15 cellular contexts compared by ENCODE assay signal in genomic region chr9:126173929-126174328, GRCh38.
DNase-seq lines count a peak whose midpoint lies in the region; ATAC-seq and TF ChIP-seq lines count a peak whose summit lies in the region.
"Had no signal": no experiment of that assay in that cellular context is flagged by ENCODE, and none has a peak within 500 bp of the region (broad histone marks: within the 10 kb centered on the region; RNA-seq: fewer than 3 reads in every experiment).

No MANE protein-coding gene starts in this region.

- peaks cover 21% of the 10 kb centered on the region for H3K27me3 Mint-ChIP-seq in neural crest cell (ENCODE audit: low read depth)

- ATAC-seq in left cardiac atrium: no peak
- peak; percentile 39 for ATAC-seq in stimulated activated effector memory CD8-positive, alpha-beta T cell treated with anti-CD3 and anti-CD28 coated beads, Interleukin-12 subunit alpha, Interleukin-12 subunit beta, amount 100 ng/mL, for 72 hours
- no peak for ATAC-seq in HG03025 (IDR thresholded peaks at IDR 0.05; ENCODE audit: low FRiP score, unreplicated experiment)
- ATAC-seq: CD8-positive, alpha-beta T cell had no signal

- H3K27ac Mint-ChIP-seq in neural crest cell (ENCODE audit: unreplicated experiment): peak overlapping the region; percentile 19
- no peak overlapping the region for H3K27ac Mint-ChIP-seq in stimulated activated effector memory CD8-positive, alpha-beta T cell treated with anti-CD3 and anti-CD28 coated beads, Interleukin-12 subunit alpha, Interleukin-12 subunit beta, amount 100 ng/mL, for 72 hours
- H3K27ac Mint-ChIP-seq: B cell; CD4-positive, CD25-positive, alpha-beta regulatory T cell; CD8-positive, alpha-beta T cell had no signal

- TF ChIP-seq CTCF in neural crest cell (conservative IDR thresholded peaks at IDR 0.05): no peak

- H3K36me3 Mint-ChIP-seq in neural crest cell (ENCODE audit: low read depth): no peaks in the 10 kb centered on the region
- H3K36me3 Mint-ChIP-seq in stimulated activated effector memory CD8-positive, alpha-beta T cell treated with anti-CD3 and anti-CD28 coated beads, Interleukin-12 subunit alpha, Interleukin-12 subunit beta, amount 100 ng/mL, for 72 hours: no peaks in the 10 kb centered on the region
- H3K36me3 Mint-ChIP-seq: CD4-positive, CD25-positive, alpha-beta regulatory T cell; CD8-positive, alpha-beta T cell had no signal

- intact Hi-C loops in cardiac septum (cut with DNase I) (no loop called here), left cardiac atrium (cut with DNase I) (no loop called here)

- no peak overlapping the region for H3K4me3 Mint-ChIP-seq in neural crest cell
- no peak overlapping the region for H3K4me3 Mint-ChIP-seq in stimulated activated effector memory CD8-positive, alpha-beta T cell treated with anti-CD3 and anti-CD28 coated beads, Interleukin-12 subunit alpha, Interleukin-12 subunit beta, amount 100 ng/mL, for 72 hours
- H3K4me3 Mint-ChIP-seq: B cell; CD4-positive, CD25-positive, alpha-beta regulatory T cell; CD8-positive, alpha-beta T cell had no signal

- H3K9me3 Mint-ChIP-seq in neural crest cell: peaks cover 8% of the 10 kb centered on the region
- H3K9me3 Mint-ChIP-seq in stimulated activated effector memory CD8-positive, alpha-beta T cell treated with anti-CD3 and anti-CD28 coated beads, Interleukin-12 subunit alpha, Interleukin-12 subunit beta, amount 100 ng/mL, for 72 hours: peaks cover 5% of the 10 kb centered on the region

- no peaks in the 10 kb centered on the region for H3K4me1 Mint-ChIP-seq in neural crest cell
- H3K4me1 Mint-ChIP-seq in stimulated activated effector memory CD8-positive, alpha-beta T cell treated with anti-CD3 and anti-CD28 coated beads, Interleukin-12 subunit alpha, Interleukin-12 subunit beta, amount 100 ng/mL, for 72 hours: peaks cover 8% of the 10 kb centered on the region
- H3K4me1 Mint-ChIP-seq: B cell; CD4-positive, CD25-positive, alpha-beta regulatory T cell had no signal

- DNase-seq in activated CD8-positive, alpha-beta memory T cell treated with anti-CD3 and anti-CD28 coated beads for 24 hours: peak; percentile 47
- no peak for DNase-seq in activated CD8-positive, alpha-beta memory T cell treated with anti-CD3 and anti-CD28 coated beads, Interleukin-2, amount 50 U/mL, for 4 hours
- DNase-seq in cardiac septum (ENCODE audit: low spot score) (peak; percentile 39), left cardiac atrium (no peak), neural crest cell (ENCODE audit: low read depth, low spot score) (no peak), NCI-H2171 treated with DMSO at 0.1 percent for 48 hours (lab: John Stamatoyannopoulos, UW) (no peak)
- DNase-seq in stimulated activated effector memory CD8-positive, alpha-beta T cell treated with anti-CD3 and anti-CD28 coated beads, Interleukin-12 subunit alpha, Interleukin-12 subunit beta, amount 100 ng/mL, for 72 hours (ENCODE audit: low spot score in 2 of 2): no peak
- DNase-seq: Caco-2; CD4-positive, CD25-positive, alpha-beta regulatory T cell; DMS153; DND-41; GOT3 had no signal

Comparison
In these comparisons a context has a peak if more than half of its experiments do, and no peak if none do; other contexts are left out.
1. DNase-seq: peak in activated CD8-positive, alpha-beta memory T cell treated with anti-CD3 and anti-CD28 coated beads for 24 hours (single experiment) and cardiac septum (single experiment); none in activated CD8-positive, alpha-beta memory T cell treated with anti-CD3 and anti-CD28 coated beads, Interleukin-2, amount 50 U/mL, for 4 hours (single experiment), left cardiac atrium (single experiment), neural crest cell (single experiment), stimulated activated effector memory CD8-positive, alpha-beta T cell treated with anti-CD3 and anti-CD28 coated beads, Interleukin-12 subunit alpha, Interleukin-12 subunit beta, amount 100 ng/mL, for 72 hours (0 of 2) and NCI-H2171 treated with DMSO at 0.1 percent for 48 hours (single experiment).